ENCODE assay signal across 12 cellular contexts in genomic region chr11:11481371-11481770, GRCh38.
"Had no signal": no experiment of that assay in that cellular context is flagged by ENCODE, and none has a peak within 500 bp of the region (broad histone marks: within the 10 kb centered on the region; RNA-seq: fewer than 3 reads in every experiment).

No MANE protein-coding gene starts in this region.

- H3K27me3 ChIP-seq: gastroesophageal sphincter had no signal

- ATAC-seq: effector memory CD8-positive, alpha-beta T cell; gastroesophageal sphincter; stimulated activated naive CD8-positive, alpha-beta T cell treated with anti-CD3 and anti-CD28 coated beads, Interleukin-15, Interleukin-2, amounts not matched to agents 100 U/mL and 50 U/mL, for 24 hours had no signal

- H3K4me3 ChIP-seq: gastroesophageal sphincter had no signal

- H3K27ac ChIP-seq: epithelial cell of prostate, gastroesophageal sphincter had no signal

- DNase-seq: activated CD4-positive, alpha-beta T cell treated with anti-CD3 and anti-CD28 coated beads, Interleukin-2, amount 50 U/mL, for 1 hour; activated naive CD4-positive, alpha-beta T cell; activated naive CD8-positive, alpha-beta T cell treated with anti-CD3 and anti-CD28 coated beads, Interleukin-2, amount 10 ng/mL, durations not matched to agents 7 days and 5 days; cerebellar nuclear complex; dermis blood vessel endothelial cell; effector memory CD8-positive, alpha-beta T cell; mesenchymal stem cell; occipital lobe; small intestine; stimulated activated naive CD8-positive, alpha-beta T cell treated with anti-CD3 and anti-CD28 coated beads, Interleukin-15, Interleukin-2, amounts not matched to agents 100 U/mL and 50 U/mL, for 24 hours had no signal

- H3K9me3 ChIP-seq: gastroesophageal sphincter had no signal

- H3K36me3 ChIP-seq: gastroesophageal sphincter had no signal
